ENCODE assay signal across 24 cellular contexts in the genomic region with DNA sequence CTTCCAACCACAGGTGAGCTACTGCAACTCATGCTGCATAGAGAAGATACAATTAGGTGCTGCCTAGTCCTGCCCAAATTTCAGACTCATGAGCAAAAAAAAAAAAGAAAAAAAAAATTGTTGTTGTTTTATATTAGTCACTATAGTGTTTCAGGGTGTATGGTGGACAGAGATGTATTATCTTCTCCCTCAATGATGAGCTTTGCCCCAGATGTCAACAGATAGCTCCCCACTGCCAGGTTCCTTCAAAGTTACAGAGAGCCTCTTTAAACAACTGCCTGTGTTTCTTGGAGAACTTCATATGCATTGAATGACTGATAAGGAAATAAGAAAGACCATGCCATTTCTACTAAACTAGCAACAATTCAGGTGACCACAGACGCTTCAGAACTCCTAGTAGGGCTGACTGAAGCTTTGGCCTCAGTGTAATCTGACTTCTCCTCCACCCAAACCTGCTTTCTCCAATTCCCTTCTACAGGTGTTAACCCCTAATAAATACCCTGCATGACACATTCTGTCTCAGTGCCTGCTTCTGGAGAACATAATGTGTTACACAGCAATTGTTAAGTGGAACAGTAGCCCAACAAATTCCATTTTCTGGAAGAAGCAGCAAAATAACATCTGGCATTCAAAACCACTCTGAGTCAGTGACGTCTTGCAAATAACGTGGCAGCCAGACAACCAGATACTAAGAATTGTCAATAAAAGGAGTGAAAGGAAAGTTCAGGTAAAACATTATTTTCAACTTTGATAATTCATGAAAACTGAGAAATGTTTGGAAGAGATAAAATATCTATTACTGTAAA.
DNase-seq lines count a peak whose midpoint lies in the region; ATAC-seq, FAIRE-seq and TF ChIP-seq lines count a peak whose summit lies in the region.
"Had no signal": no experiment of that assay in that cellular context is flagged by ENCODE, and none has a peak within 500 bp of the region (broad histone marks: within the 10 kb centered on the region; RNA-seq: fewer than 3 reads in every experiment).

No MANE protein-coding gene starts in this region.

- H3K27ac Mint-ChIP-seq in activated CD4-positive, alpha-beta T cell treated with anti-CD3 and anti-CD28 coated beads for 36 hours: no peak overlapping the region
- H3K27ac Mint-ChIP-seq: activated CD8-positive, alpha-beta T cell treated with anti-CD3 and anti-CD28 coated beads, Interleukin-2, amount 10 ng/mL, durations not matched to agents 7 days and 5 days; activated naive CD4-positive, alpha-beta T cell treated with anti-CD3 and anti-CD28 coated beads, Interleukin-2, amount 10 ng/mL, durations not matched to agents 7 days and 5 days; CD4-positive, alpha-beta memory T cell; mesothelial cell of epicardium had no signal

- peak; percentile 10 for ATAC-seq in foreskin keratinocyte
- ATAC-seq in GM18909 (IDR thresholded peaks at IDR 0.05; ENCODE audit: poor library complexity, unreplicated experiment): no peak
- ATAC-seq in activated CD4-positive, alpha-beta T cell treated with anti-CD3 and anti-CD28 coated beads for 36 hours: no peak
- ATAC-seq: activated CD8-positive, alpha-beta T cell treated with anti-CD3 and anti-CD28 coated beads, Interleukin-2, amount 10 ng/mL, durations not matched to agents 7 days and 5 days; activated T-cell treated with anti-CD3 and anti-CD28 coated beads, Interleukin-2, amount 50 U/mL, for 4 hours; gastroesophageal sphincter; HepG2; left colon had no signal

- no peak overlapping the region for H3K4me3 Mint-ChIP-seq in activated CD4-positive, alpha-beta T cell treated with anti-CD3 and anti-CD28 coated beads for 36 hours
- H3K4me3 Mint-ChIP-seq: activated CD8-positive, alpha-beta T cell treated with anti-CD3 and anti-CD28 coated beads, Interleukin-2, amount 10 ng/mL, durations not matched to agents 7 days and 5 days; activated naive CD4-positive, alpha-beta T cell treated with anti-CD3 and anti-CD28 coated beads, Interleukin-2, amount 10 ng/mL, durations not matched to agents 7 days and 5 days; activated T-cell treated with anti-CD3 and anti-CD28 coated beads, Interleukin-2, amount 50 U/mL, for 4 hours; CD4-positive, alpha-beta memory T cell; mesothelial cell of epicardium; neural crest cell had no signal

- peaks cover 2% of the 10 kb centered on the region for H3K27me3 Mint-ChIP-seq in activated CD4-positive, alpha-beta T cell treated with anti-CD3 and anti-CD28 coated beads for 36 hours
- H3K27me3 Mint-ChIP-seq: activated naive CD4-positive, alpha-beta T cell treated with anti-CD3 and anti-CD28 coated beads, Interleukin-2, amount 10 ng/mL, durations not matched to agents 7 days and 5 days had no signal

- CTCF ChIA-PET in HEK293 (lab: Yijun Ruan, JAX): interaction anchor here (0.7 kb wide), 1 partner anchor 29 kb away, joined by 3 read pairs; no protein-coding TSS in a partner anchor
- CTCF ChIA-PET in activated CD4-positive, alpha-beta T cell treated with anti-CD3 and anti-CD28 coated beads for 36 hours (lab: Charles Lee): interaction anchor here (0.5 to 0.7 kb wide), 2 partner anchors 212 to 653 kb away, joined by 3 to 5 read pairs; no protein-coding TSS in a partner anchor

- H3K36me3 Mint-ChIP-seq in activated CD4-positive, alpha-beta T cell treated with anti-CD3 and anti-CD28 coated beads for 36 hours (ENCODE audit: low read depth): no peaks in the 10 kb centered on the region
- H3K36me3 Mint-ChIP-seq: activated naive CD4-positive, alpha-beta T cell treated with anti-CD3 and anti-CD28 coated beads, Interleukin-2, amount 10 ng/mL, durations not matched to agents 7 days and 5 days; CD4-positive, alpha-beta memory T cell; mesothelial cell of epicardium had no signal

- POLR2A ChIA-PET in HEK293 (lab: Yijun Ruan, JAX): no interaction called here
- POLR2A ChIA-PET in activated CD4-positive, alpha-beta T cell treated with anti-CD3 and anti-CD28 coated beads for 36 hours (lab: Charles Lee): no interaction called here

- TF ChIP-seq CTCF in AG10803 (conservative IDR thresholded peaks at IDR 0.05; ENCODE audit: low read length) (no peak), HEK293 (tag by site-specific recombination; IDR thresholded peaks at IDR 0.05) (no peak), foreskin keratinocyte (conservative IDR thresholded peaks at IDR 0.05) (no peak)

- H3K9me3 ChIP-seq in HEK293 (ENCODE audit: control insufficient read depth, insufficient read depth, low read depth, low read length): no peaks in the 10 kb centered on the region
- H3K9me3 ChIP-seq: gastroesophageal sphincter, MG63, suprapubic skin, vagina had no signal

- peak; percentile 81 for DNase-seq in AG10803 (ENCODE audit: low read depth)
- DNase-seq in astrocyte of the hippocampus (ENCODE audit: low read depth, low spot score): peak; percentile 11
- DNase-seq in foreskin keratinocyte: peak in 1 of 2 donors; percentile 34
- DNase-seq in RCC 7860 (ENCODE audit: low spot score): no peak
- DNase-seq in activated CD4-positive, alpha-beta T cell treated with anti-CD3 and anti-CD28 coated beads for 36 hours: no peak
- DNase-seq in stimulated activated CD4-positive, alpha-beta T cell treated with anti-CD3 and anti-CD28 coated beads, Interleukin-1b, Interleukin-23, amount 100 ng/mL, for 48 hours: no peak
- DNase-seq: activated CD8-positive, alpha-beta T cell treated with anti-CD3 and anti-CD28 coated beads, Interleukin-2, amount 10 ng/mL, durations not matched to agents 7 days and 5 days; activated naive CD4-positive, alpha-beta T cell treated with anti-CD3 and anti-CD28 coated beads, Interleukin-2, amount 10 ng/mL, durations not matched to agents 7 days and 5 days; activated T-cell treated with anti-CD3 and anti-CD28 coated beads, Interleukin-2, amount 50 U/mL, for 4 hours; CD4-positive, alpha-beta memory T cell; DMS79 treated with DMSO at 0.1 percent for 48 hours; left colon; MG63; NCI-H146; NCI-H2171; NCI-H526 treated with DMSO at 0.1 percent for 48 hours had no signal

- no peaks in the 10 kb centered on the region for H3K4me1 Mint-ChIP-seq in activated CD4-positive, alpha-beta T cell treated with anti-CD3 and anti-CD28 coated beads for 36 hours
- H3K4me1 Mint-ChIP-seq: activated naive CD4-positive, alpha-beta T cell treated with anti-CD3 and anti-CD28 coated beads, Interleukin-2, amount 10 ng/mL, durations not matched to agents 7 days and 5 days; CD4-positive, alpha-beta memory T cell; neural crest cell had no signal

- H3K4me1 ChIP-seq in HEK293 (ENCODE audit: control insufficient read depth, insufficient read depth, low read length): peaks cover 2% of the 10 kb centered on the region; the same call in 1 of the 2 replicates
- H3K4me1 ChIP-seq in foreskin keratinocyte: no peaks in the 10 kb centered on the region
- H3K4me1 ChIP-seq: suprapubic skin, vagina had no signal

- no peaks in the 10 kb centered on the region for H3K36me3 ChIP-seq in HEK293 (ENCODE audit: control insufficient read depth in 2 of 2, insufficient read depth in 1 of 2, low read length in 2 of 2)
- H3K36me3 ChIP-seq: gastroesophageal sphincter, MG63, suprapubic skin, vagina had no signal

- H3K4me3 ChIP-seq in AG10803 (ENCODE audit: low read length) (no peak overlapping the region), HEK293 (ENCODE audit: low read depth, low read length) (no peak overlapping the region)
- H3K4me3 ChIP-seq: gastroesophageal sphincter, MG63, suprapubic skin, vagina had no signal

- intact Hi-C loops in activated CD4-positive, alpha-beta T cell treated with anti-CD3 and anti-CD28 coated beads for 36 hours (cut with DNase I, micrococcal nuclease): no loop called here

- no peak for FAIRE-seq in RCC 7860 (lab: Jason Lieb, UNC)
- FAIRE-seq: HepG2 had no signal

- no peaks in the 10 kb centered on the region for H3K9me3 Mint-ChIP-seq in activated CD4-positive, alpha-beta T cell treated with anti-CD3 and anti-CD28 coated beads for 36 hours (ENCODE audit: low read depth)
- H3K9me3 Mint-ChIP-seq: activated naive CD4-positive, alpha-beta T cell treated with anti-CD3 and anti-CD28 coated beads, Interleukin-2, amount 10 ng/mL, durations not matched to agents 7 days and 5 days; activated T-cell treated with anti-CD3 and anti-CD28 coated beads, Interleukin-2, amount 50 U/mL, for 4 hours; CD4-positive, alpha-beta memory T cell; mesothelial cell of epicardium; neural crest cell had no signal

- H3K27ac ChIP-seq in HEK293 (ENCODE audit: extremely low read depth, low read depth, low read length): no peak overlapping the region
- no peak overlapping the region for H3K27ac ChIP-seq in foreskin keratinocyte
- H3K27ac ChIP-seq: gastroesophageal sphincter, suprapubic skin, vagina had no signal

- H3K27me3 ChIP-seq in foreskin keratinocyte: no peaks in the 10 kb centered on the region
- H3K27me3 ChIP-seq: gastroesophageal sphincter, MG63, suprapubic skin, vagina had no signal

TF ChIP-seq in HEK293, 187 proteins besides CTCF, POLR2A, EP300 and RAD21:
- TF ChIP-seq ZNF37A (tag by site-specific recombination; IDR thresholded peaks at IDR 0.05) (no peak), ZNF138 (tag by site-specific recombination; IDR thresholded peaks at IDR 0.05; ENCODE audit: borderline replicate concordance) (no peak), ZBTB7A (tag by site-specific recombination; IDR thresholded peaks at IDR 0.05; ENCODE audit: low read depth) (no peak), ZNF76 (tag by site-specific recombination; IDR thresholded peaks at IDR 0.05; ENCODE audit: borderline replicate concordance, low read depth) (no peak), ZNF362 (tag by site-specific recombination; IDR thresholded peaks at IDR 0.05) (peak; percentile 28; the same call in 1 of the 2 replicates)

Comparison
In these comparisons a context has a peak if more than half of its experiments do, and no peak if none do; other contexts are left out.
1. DNase-seq: peak in AG10803 (single experiment) and astrocyte of the hippocampus (single experiment); none in RCC 7860 (single experiment), activated CD4-positive, alpha-beta T cell treated with anti-CD3 and anti-CD28 coated beads for 36 hours (single experiment) and stimulated activated CD4-positive, alpha-beta T cell treated with anti-CD3 and anti-CD28 coated beads, Interleukin-1b, Interleukin-23, amount 100 ng/mL, for 48 hours (single experiment).